In the genomic region with DNA sequence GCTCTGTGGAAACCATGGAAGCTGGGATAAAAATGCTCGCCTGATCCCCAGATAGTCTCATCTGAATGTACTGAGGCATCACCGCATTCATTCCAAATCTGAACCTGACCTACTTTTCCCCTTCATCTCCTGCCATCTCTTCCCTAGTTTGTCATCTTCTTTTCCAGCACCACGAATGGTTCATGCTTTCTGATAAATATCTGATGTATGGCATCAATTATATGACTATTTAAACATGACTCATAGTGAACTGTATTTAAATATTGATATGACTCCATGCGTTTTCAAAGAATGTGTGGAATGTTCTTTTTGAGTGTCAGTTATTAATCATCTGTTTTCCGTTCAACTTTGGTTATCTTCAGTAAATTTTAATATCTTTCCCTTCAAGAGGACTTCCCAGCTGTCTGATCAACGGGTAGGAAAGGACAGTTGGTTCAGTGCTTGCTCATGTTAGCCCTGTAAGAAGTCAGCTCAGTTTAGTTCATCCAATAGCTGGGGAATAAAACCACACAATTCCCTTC, we compare ENCODE assay signal across 13 cellular contexts. TPM values are rescaled to one million over a fixed set of nuclear protein-coding genes. Genes with fewer than 3 reads are reported as not detected.
DNase-seq lines count a peak whose midpoint lies in the region; ATAC-seq and TF ChIP-seq lines count a peak whose summit lies in the region.
"Had no signal": no experiment of that assay in that cellular context is flagged by ENCODE, and none has a peak within 500 bp of the region (broad histone marks: within the 10 kb centered on the region; RNA-seq: fewer than 3 reads in every experiment).

No MANE protein-coding gene starts in this region.

- H3K27ac ChIP-seq in PC-9: no peak overlapping the region
- H3K27ac ChIP-seq in esophagus muscularis mucosa (replicated peaks in 1 of 4): no peak overlapping the region

- peak overlapping the region; percentile 17 for H3K27ac Mint-ChIP-seq in neural crest cell (ENCODE audit: unreplicated experiment)
- no peak overlapping the region for H3K27ac Mint-ChIP-seq in stimulated activated naive CD8-positive, alpha-beta T cell treated with anti-CD3 and anti-CD28 coated beads, Interleukin-15, amount 100 ng/mL, for 72 hours
- H3K27ac Mint-ChIP-seq: activated CD8-positive, alpha-beta memory T cell treated with anti-CD3 and anti-CD28 coated beads, Interleukin-2, amount 10 ng/mL, durations not matched to agents 7 days and 5 days; activated naive CD8-positive, alpha-beta T cell treated with anti-CD3 and anti-CD28 coated beads, Interleukin-2, amount 50 U/mL, for 24 hours had no signal

- intact Hi-C loops in PC-9 (cut with micrococcal nuclease; ENCODE audit: unreplicated experiment): loop anchor here (5.0 kb wide), 1 partner anchor 79 kb away; no protein-coding TSS in a partner anchor
- intact Hi-C loops in esophagus muscularis mucosa (cut with DNase I): no loop called here

- H3K4me1 ChIP-seq in PC-9 (replicated peaks; ENCODE audit: insufficient read depth): peaks cover 5% of the 10 kb centered on the region
- no peaks in the 10 kb centered on the region for H3K4me1 ChIP-seq in esophagus muscularis mucosa

- H3K9me3 ChIP-seq in PC-9 (ENCODE audit: insufficient read depth, low read depth): no peaks in the 10 kb centered on the region
- no peaks in the 10 kb centered on the region for H3K9me3 ChIP-seq in esophagus muscularis mucosa

- POLR2A ChIA-PET in PC-9 (lab: Charles Lee; ENCODE audit: unreplicated experiment): no interaction called here

- no peaks in the 10 kb centered on the region for H3K27me3 Mint-ChIP-seq in neural crest cell (ENCODE audit: low read depth)
- no peaks in the 10 kb centered on the region for H3K27me3 Mint-ChIP-seq in stimulated activated naive CD8-positive, alpha-beta T cell treated with anti-CD3 and anti-CD28 coated beads, Interleukin-15, amount 100 ng/mL, for 72 hours
- H3K27me3 Mint-ChIP-seq: activated CD8-positive, alpha-beta memory T cell treated with anti-CD3 and anti-CD28 coated beads, Interleukin-2, amount 10 ng/mL, durations not matched to agents 7 days and 5 days; activated naive CD8-positive, alpha-beta T cell treated with anti-CD3 and anti-CD28 coated beads, Interleukin-2, amount 50 U/mL, for 24 hours had no signal

- H3K27me3 ChIP-seq in PC-9 (ENCODE audit: insufficient read depth, low read depth) (no peaks in the 10 kb centered on the region), esophagus muscularis mucosa (no peaks in the 10 kb centered on the region)

- peaks cover 12% of the 10 kb centered on the region for H3F3A ChIP-seq in PC-9 (ENCODE audit: insufficient read depth, low read depth)

- WGBS in esophagus muscularis mucosa: 54% methylated on average over 6 of the region's 6 CpGs

- H2AFZ ChIP-seq in PC-9: no peak overlapping the region

- H3K79me2 ChIP-seq in PC-9 (ENCODE audit: low read depth): no peaks in the 10 kb centered on the region

- no peak for TF ChIP-seq POLR2A in esophagus muscularis mucosa (IDR thresholded peaks at IDR 0.05; ENCODE audit: low read depth)

- H3K36me3 Mint-ChIP-seq in neural crest cell (ENCODE audit: low read depth): peaks cover 9% of the 10 kb centered on the region
- H3K36me3 Mint-ChIP-seq: activated CD8-positive, alpha-beta memory T cell treated with anti-CD3 and anti-CD28 coated beads, Interleukin-2, amount 10 ng/mL, durations not matched to agents 7 days and 5 days had no signal

- no peak for TF ChIP-seq EP300 in esophagus muscularis mucosa (IDR thresholded peaks at IDR 0.05)

- TF ChIP-seq CTCF in PC-9 (conservative IDR thresholded peaks at IDR 0.05) (no peak), neural crest cell (conservative IDR thresholded peaks at IDR 0.05) (no peak), esophagus muscularis mucosa (IDR thresholded peaks at IDR 0.05) (no peak)

- no peak overlapping the region for H3K4me3 ChIP-seq in PC-9
- H3K4me3 ChIP-seq in esophagus muscularis mucosa: no peak overlapping the region
- H3K4me3 ChIP-seq: K562 had no signal

- H3K36me3 ChIP-seq in PC-9 (ENCODE audit: low read depth) (no peaks in the 10 kb centered on the region), esophagus muscularis mucosa (no peaks in the 10 kb centered on the region)

- H3K9me3 Mint-ChIP-seq in neural crest cell: peaks cover 2% of the 10 kb centered on the region
- no peaks in the 10 kb centered on the region for H3K9me3 Mint-ChIP-seq in stimulated activated naive CD8-positive, alpha-beta T cell treated with anti-CD3 and anti-CD28 coated beads, Interleukin-15, amount 100 ng/mL, for 72 hours
- H3K9me3 Mint-ChIP-seq: activated naive CD8-positive, alpha-beta T cell treated with anti-CD3 and anti-CD28 coated beads, Interleukin-2, amount 50 U/mL, for 24 hours had no signal

- H3K4me3 Mint-ChIP-seq in neural crest cell: no peak overlapping the region
- H3K4me3 Mint-ChIP-seq in stimulated activated naive CD8-positive, alpha-beta T cell treated with anti-CD3 and anti-CD28 coated beads, Interleukin-15, amount 100 ng/mL, for 72 hours: no peak overlapping the region
- H3K4me3 Mint-ChIP-seq: activated CD8-positive, alpha-beta memory T cell treated with anti-CD3 and anti-CD28 coated beads, Interleukin-2, amount 10 ng/mL, durations not matched to agents 7 days and 5 days; activated naive CD8-positive, alpha-beta T cell treated with anti-CD3 and anti-CD28 coated beads, Interleukin-2, amount 50 U/mL, for 24 hours had no signal

- no peaks in the 10 kb centered on the region for H3K9me2 ChIP-seq in PC-9 (ENCODE audit: insufficient read depth)

- peaks cover 31% of the 10 kb centered on the region for H3K4me1 Mint-ChIP-seq in neural crest cell
- H3K4me1 Mint-ChIP-seq in stimulated activated naive CD8-positive, alpha-beta T cell treated with anti-CD3 and anti-CD28 coated beads, Interleukin-15, amount 100 ng/mL, for 72 hours: no peaks in the 10 kb centered on the region
- H3K4me1 Mint-ChIP-seq: activated CD8-positive, alpha-beta memory T cell treated with anti-CD3 and anti-CD28 coated beads, Interleukin-2, amount 10 ng/mL, durations not matched to agents 7 days and 5 days had no signal

- no peaks in the 10 kb centered on the region for H4K20me1 ChIP-seq in PC-9 (ENCODE audit: insufficient read depth)

- CTCF ChIA-PET in PC-9 (lab: Charles Lee): interaction anchor here (0.7 kb wide), 1 partner anchor 664 kb away, joined by 3 read pairs; no protein-coding TSS in a partner anchor

- BruUV-seq in PC-9 (replicated peaks; lab: Mats Ljungman, UMichigan): no TSS peak

- no peak for ATAC-seq in stimulated activated naive CD8-positive, alpha-beta T cell treated with anti-CD3 and anti-CD28 coated beads, Interleukin-15, amount 100 ng/mL, for 72 hours
- ATAC-seq: activated CD8-positive, alpha-beta memory T cell treated with anti-CD3 and anti-CD28 coated beads, Interleukin-2, amount 10 ng/mL, durations not matched to agents 7 days and 5 days; activated naive CD8-positive, alpha-beta T cell treated with anti-CD3 and anti-CD28 coated beads, Interleukin-2, amount 50 U/mL, for 24 hours; K562 had no signal

- H3K4me2 ChIP-seq in PC-9: 0 out of 2 replicates have a peak overlapping the region, but pooled peaks have one; percentile 7

- DNase-seq in Daoy (ENCODE audit: low read depth) (peak; percentile 34), PC-9 (peak in 1 of 2 experiments; percentile 54), dermis blood vessel endothelial cell (peak; percentile 48), neural crest cell (ENCODE audit: low read depth, low spot score) (no peak), DMS53 treated with DMSO at 0.1 percent for 48 hours (lab: John Stamatoyannopoulos, UW; ENCODE audit: unreplicated experiment) (no peak), esophagus muscularis mucosa (ENCODE audit: extremely low spot score) (no peak)
- no peak for DNase-seq in stimulated activated naive CD8-positive, alpha-beta T cell treated with anti-CD3 and anti-CD28 coated beads, Interleukin-15, amount 100 ng/mL, for 72 hours
- DNase-seq in stimulated activated CD4-positive, alpha-beta T cell treated with anti-CD3 and anti-CD28 coated beads, Interleukin-12 subunit alpha, Interleukin-12 subunit beta, amount 100 ng/mL, for 4 hours: no peak
- DNase-seq: activated CD8-positive, alpha-beta memory T cell treated with anti-CD3 and anti-CD28 coated beads, Interleukin-2, amount 10 ng/mL, durations not matched to agents 7 days and 5 days; activated naive CD8-positive, alpha-beta T cell treated with anti-CD3 and anti-CD28 coated beads, Interleukin-2, amount 50 U/mL, for 24 hours; effector memory CD4-positive, alpha-beta T cell; T1000 had no signal

RNA-seq across cellular contexts. Expression of a gene that starts 21.1 kb away (rescaled TPM):
- total RNA-seq in Daoy (2014; rRNA removed; shearing (Covaris generic)): 114 and 124 TPM in 2 replicates
- total RNA-seq in PC-9 (2021): not detected in 2 replicates
- total RNA-seq in dermis blood vessel endothelial cell: 4.4 and 9.3 TPM in 2 replicates
- 99.5 and 100 TPM in 2 replicates for total RNA-seq in neural crest cell
- 10 to 100 TPM in 1 of 4 donors, 1 to 10 TPM in 3; 5.4 to 19.7 (median 6.6) TPM for total RNA-seq in esophagus muscularis mucosa

Comparison
In these comparisons a context has a peak if more than half of its experiments do, and no peak if none do; other contexts are left out.
1. DNase-seq: peak in Daoy (single experiment) and dermis blood vessel endothelial cell (single experiment); none in neural crest cell (single experiment), stimulated activated naive CD8-positive, alpha-beta T cell treated with anti-CD3 and anti-CD28 coated beads, Interleukin-15, amount 100 ng/mL, for 72 hours (0 of 2), DMS53 treated with DMSO at 0.1 percent for 48 hours (single experiment), esophagus muscularis mucosa (single experiment) and stimulated activated CD4-positive, alpha-beta T cell treated with anti-CD3 and anti-CD28 coated beads, Interleukin-12 subunit alpha, Interleukin-12 subunit beta, amount 100 ng/mL, for 4 hours (single experiment).